Comparison of ENCODE assay signal across 11 cellular contexts in genomic region chr19:17026706-17027427, GRCh38. TPM values are rescaled to one million over a fixed set of nuclear protein-coding genes. Genes with fewer than 3 reads are reported as not detected.
A peak's percentile ranks its signal among the peaks of the same experiment; 100 is the strongest.
DNase-seq lines count a peak whose midpoint lies in the region; ATAC-seq, FAIRE-seq and TF ChIP-seq lines count a peak whose summit lies in the region.
"Had no signal": no experiment of that assay in that cellular context is flagged by ENCODE, and none has a peak within 500 bp of the region (broad histone marks: within the 10 kb centered on the region; RNA-seq: fewer than 3 reads in every experiment).

Gene CPAMD8 (minus strand): TSS chr19:17026810. CDS start chr19:17026642, 168 bp downstream.

- H3K23ac ChIP-seq in H9 (ENCODE audit: insufficient read length, low read depth, low read length) = no peak within 1 kb of the TSS

- no peak within 1 kb of the TSS for H2BK12ac ChIP-seq in H9 (ENCODE audit: insufficient read length, low read depth, low read length)

- H3K9me3 Mint-ChIP-seq in H9 (peaks cover 24 to 25% of the 10 kb centered on the region in 2 experiments), astrocyte (ENCODE audit: unreplicated experiment) (peaks cover 16% of the 10 kb centered on the region)
- H3K9me3 Mint-ChIP-seq in stimulated activated effector memory CD8-positive, alpha-beta T cell treated with anti-CD3 and anti-CD28 coated beads, Interleukin-12 subunit alpha, Interleukin-12 subunit beta, amount 100 ng/mL, for 72 hours = peaks cover 3% of the 10 kb centered on the region
- peaks cover 9% of the 10 kb centered on the region for H3K9me3 Mint-ChIP-seq in activated CD4-positive, alpha-beta T cell treated with anti-CD3 and anti-CD28 coated beads for 36 hours (ENCODE audit: low read depth)

- H3K4ac ChIP-seq in H9 (ENCODE audit: low read depth, low read length) = no peak within 1 kb of the TSS

- H2BK20ac ChIP-seq in H9 (ENCODE audit: low read depth, low read length, poor library complexity, severe bottlenecking) = no peak within 1 kb of the TSS

- no peaks in the 10 kb centered on the region for H3K36me3 ChIP-seq in astrocyte (ENCODE audit: insufficient read depth, low read length)

- H3K79me2 ChIP-seq in H9 (ENCODE audit: insufficient read depth, low read length) (no peaks in the 10 kb centered on the region), astrocyte (ENCODE audit: insufficient read depth, low read length) (no peaks in the 10 kb centered on the region)

- no peak within 1 kb of the TSS for H4K5ac ChIP-seq in H9 (ENCODE audit: insufficient read length, low read depth, low read length)

- peak; percentile 9 for ATAC-seq in stimulated activated effector memory CD8-positive, alpha-beta T cell treated with anti-CD3 and anti-CD28 coated beads, Interleukin-12 subunit alpha, Interleukin-12 subunit beta, amount 100 ng/mL, for 72 hours
- no peak for ATAC-seq in HG03469 (IDR thresholded peaks at IDR 0.05; ENCODE audit: unreplicated experiment)
- ATAC-seq in activated CD4-positive, alpha-beta T cell treated with anti-CD3 and anti-CD28 coated beads for 36 hours = no peak

- H4K8ac ChIP-seq in H9 (replicated peaks; ENCODE audit: insufficient read length, low read depth, low read length) = no peak within 1 kb of the TSS

- H2BK5ac ChIP-seq in H9 (ENCODE audit: insufficient read length, low read length) = no peak within 1 kb of the TSS

- CTCF ChIA-PET in activated CD4-positive, alpha-beta T cell treated with anti-CD3 and anti-CD28 coated beads for 36 hours (lab: Charles Lee) = no interaction called here

- no peak within 1 kb of the TSS for H3K9ac ChIP-seq in H9 (ENCODE audit: extremely low read depth, insufficient read length, low read length)
- H3K9ac ChIP-seq in astrocyte (ENCODE audit: low read length) = no peak within 1 kb of the TSS

- H3K4me3 ChIP-seq in astrocyte (ENCODE audit: insufficient read depth, low read depth, low read length) = no peak within 1 kb of the TSS

- peak within 1 kb of the TSS; percentile 79 to 90 for H3K4me3 Mint-ChIP-seq in H9
- H3K4me3 Mint-ChIP-seq in astrocyte (ENCODE audit: unreplicated experiment) = peak within 1 kb of the TSS; percentile 73
- H3K4me3 Mint-ChIP-seq in stimulated activated effector memory CD8-positive, alpha-beta T cell treated with anti-CD3 and anti-CD28 coated beads, Interleukin-12 subunit alpha, Interleukin-12 subunit beta, amount 100 ng/mL, for 72 hours = peak within 1 kb of the TSS; percentile 33
- no peak within 1 kb of the TSS for H3K4me3 Mint-ChIP-seq in activated CD4-positive, alpha-beta T cell treated with anti-CD3 and anti-CD28 coated beads for 36 hours

- H3K79me1 ChIP-seq in H9 (ENCODE audit: insufficient read depth, low read depth, low read length, poor library complexity, severe bottlenecking) = no peaks in the 10 kb centered on the region

- intact Hi-C loops in head of caudate nucleus (cut with DNase I) = no loop called here
- intact Hi-C loops in activated CD4-positive, alpha-beta T cell treated with anti-CD3 and anti-CD28 coated beads for 36 hours (cut with DNase I, micrococcal nuclease) = no loop called here

- TF ChIP-seq CTCF in H9 (conservative IDR thresholded peaks at IDR 0.05) (no peak), astrocyte (IDR thresholded peaks at IDR 0.05; ENCODE audit: insufficient read depth, low read depth, low read length) (no peak)

- H4K91ac ChIP-seq in H9 (ENCODE audit: insufficient read length, low read depth, low read length) = no peak within 1 kb of the TSS

- FAIRE-seq in astrocyte (lab: Jason Lieb, UNC) = no peak
- FAIRE-seq: endothelial cell of umbilical vein had no signal

- peak within 1 kb of the TSS; percentile 59 for H3K4me2 ChIP-seq in H9 (ENCODE audit: insufficient read depth, insufficient read length, low read length)
- H3K4me2 ChIP-seq in astrocyte (ENCODE audit: low read length) = peak within 1 kb of the TSS; percentile 52

- POLR2A ChIA-PET in activated CD4-positive, alpha-beta T cell treated with anti-CD3 and anti-CD28 coated beads for 36 hours (lab: Charles Lee) = no interaction called here

- H3K14ac ChIP-seq in H9 (ENCODE audit: insufficient read depth, low read length) = peak within 1 kb of the TSS; percentile 14; the same call in 1 of the 2 replicates

- no peak within 1 kb of the TSS for H2BK120ac ChIP-seq in H9 (ENCODE audit: low read depth, low read length, poor library complexity, severe bottlenecking)

- DNase-seq in H9 (peak; percentile 42), astrocyte (ENCODE audit: low read depth) (no peak), iPS-NIHi11 (ENCODE audit: low spot score) (peak; percentile 88), hippocampal formation (lab: John Stamatoyannopoulos, UW) (no peak), head of caudate nucleus (no peak)
- no peak for DNase-seq in stimulated activated effector memory CD8-positive, alpha-beta T cell treated with anti-CD3 and anti-CD28 coated beads, Interleukin-12 subunit alpha, Interleukin-12 subunit beta, amount 100 ng/mL, for 72 hours (ENCODE audit: low spot score in 2 of 2)
- DNase-seq in activated CD4-positive, alpha-beta T cell treated with anti-CD3 and anti-CD28 coated beads for 36 hours = no peak
- DNase-seq: MM.1S had no signal

- no peak within 1 kb of the TSS for H3K56ac ChIP-seq in H9 (ENCODE audit: insufficient read length, low read depth, low read length)

- H3K23me2 ChIP-seq in H9 (ENCODE audit: insufficient read length, low read depth, low read length, poor library complexity, severe bottlenecking) = peaks cover 14% of the 10 kb centered on the region

- no peak within 1 kb of the TSS for H2AK5ac ChIP-seq in H9 (ENCODE audit: insufficient read length, low read length)

- no peaks in the 10 kb centered on the region for H3K4me1 ChIP-seq in H9 (ENCODE audit: insufficient read depth, low read length)
- H3K4me1 ChIP-seq in astrocyte (ENCODE audit: insufficient read depth, low read length) = no peaks in the 10 kb centered on the region

- H3K27me3 Mint-ChIP-seq in H9 (ENCODE audit: low read depth) (peaks cover 47% of the 10 kb centered on the region), astrocyte (ENCODE audit: low read depth, unreplicated experiment) (peaks cover 47% of the 10 kb centered on the region)
- H3K27me3 Mint-ChIP-seq in activated CD4-positive, alpha-beta T cell treated with anti-CD3 and anti-CD28 coated beads for 36 hours = peaks cover 42% of the 10 kb centered on the region

- no peak within 1 kb of the TSS for H3T11ph ChIP-seq in H9 (ENCODE audit: low read length)

- H3K9me3 ChIP-seq in H9 (ENCODE audit: control insufficient read depth, low read depth, low read length) (no peaks in the 10 kb centered on the region), astrocyte (ENCODE audit: insufficient read depth, low read depth, low read length) (peaks cover 6% of the 10 kb centered on the region)

- H3K27me3 ChIP-seq in H9 (ENCODE audit: insufficient read depth, low read length) = peaks cover 2% of the 10 kb centered on the region; the same call in 1 of the 2 replicates
- H3K27me3 ChIP-seq in astrocyte (ENCODE audit: insufficient read depth, low read length) = peaks cover 30% of the 10 kb centered on the region

- H4K20me1 ChIP-seq in H9 (ENCODE audit: control insufficient read depth, insufficient read depth, insufficient read length) = no peaks in the 10 kb centered on the region
- H4K20me1 ChIP-seq in astrocyte (ENCODE audit: insufficient read depth, low read length) = no peaks in the 10 kb centered on the region

- no peak within 1 kb of the TSS for H2BK15ac ChIP-seq in H9 (ENCODE audit: low read depth, low read length)

- H3K36me3 Mint-ChIP-seq in H9 (ENCODE audit: insufficient read depth in 1 of 3, low read depth in 3 of 3) = peaks cover 13 to 29% (median 25%) of the 10 kb centered on the region in 3 experiments
- H3K36me3 Mint-ChIP-seq in astrocyte (ENCODE audit: low read depth, unreplicated experiment) = peaks cover 6% of the 10 kb centered on the region
- H3K36me3 Mint-ChIP-seq in stimulated activated effector memory CD8-positive, alpha-beta T cell treated with anti-CD3 and anti-CD28 coated beads, Interleukin-12 subunit alpha, Interleukin-12 subunit beta, amount 100 ng/mL, for 72 hours = no peaks in the 10 kb centered on the region
- H3K36me3 Mint-ChIP-seq in activated CD4-positive, alpha-beta T cell treated with anti-CD3 and anti-CD28 coated beads for 36 hours (ENCODE audit: low read depth) = peaks cover 6% of the 10 kb centered on the region

- H3K27ac ChIP-seq in H9 (ENCODE audit: insufficient read length, low read depth, low read length) = no peak within 1 kb of the TSS
- no peak within 1 kb of the TSS for H3K27ac ChIP-seq in astrocyte (ENCODE audit: low read depth, low read length)

- H3K4me1 Mint-ChIP-seq in H9 (peaks cover 14 to 17% of the 10 kb centered on the region in 2 experiments), astrocyte (ENCODE audit: low read depth, unreplicated experiment) (peaks cover 4% of the 10 kb centered on the region)
- peaks cover 8% of the 10 kb centered on the region for H3K4me1 Mint-ChIP-seq in stimulated activated effector memory CD8-positive, alpha-beta T cell treated with anti-CD3 and anti-CD28 coated beads, Interleukin-12 subunit alpha, Interleukin-12 subunit beta, amount 100 ng/mL, for 72 hours
- H3K4me1 Mint-ChIP-seq in activated CD4-positive, alpha-beta T cell treated with anti-CD3 and anti-CD28 coated beads for 36 hours = peaks cover 3% of the 10 kb centered on the region

- H3K18ac ChIP-seq in H9 (ENCODE audit: insufficient read length, low read depth, low read length) = no peak within 1 kb of the TSS

- peak within 1 kb of the TSS in 1 of 3 experiments; percentile 1; a peak in 2 of 7 replicates for H3K27ac Mint-ChIP-seq in H9
- no peak within 1 kb of the TSS for H3K27ac Mint-ChIP-seq in astrocyte (ENCODE audit: unreplicated experiment)
- no peak within 1 kb of the TSS for H3K27ac Mint-ChIP-seq in stimulated activated effector memory CD8-positive, alpha-beta T cell treated with anti-CD3 and anti-CD28 coated beads, Interleukin-12 subunit alpha, Interleukin-12 subunit beta, amount 100 ng/mL, for 72 hours
- no peak within 1 kb of the TSS for H3K27ac Mint-ChIP-seq in activated CD4-positive, alpha-beta T cell treated with anti-CD3 and anti-CD28 coated beads for 36 hours

- H2AFZ ChIP-seq in H9 (ENCODE audit: low read length) (no peak within 1 kb of the TSS), astrocyte (ENCODE audit: low read depth, low read length) (no peak within 1 kb of the TSS)

- WGBS in H9 (ENCODE audit: extremely low coverage, insufficient read length, low lambda C conversion rate) = no CpG with 5 or more reads among the region's 65 CpGs

RNA-seq across cellular contexts. Expression of gene CPAMD8, which starts in this region (rescaled TPM):
- total RNA-seq in H9 (2021) (12.0 and 12.6 TPM in 2 replicates), astrocyte (1.4 and 1.9 TPM in 2 replicates)
- under 1 TPM; 0.11 to 0.41 TPM for total RNA-seq in activated CD4-positive, alpha-beta T cell treated with anti-CD3 and anti-CD28 coated beads for 36 hours
- total RNA-seq: myocyte had no signal

Comparison
In these comparisons a context has a peak if more than half of its experiments do, and no peak if none do; other contexts are left out.
1. DNase-seq: peak in H9 (single experiment) and iPS-NIHi11 (single experiment); none in astrocyte (single experiment), stimulated activated effector memory CD8-positive, alpha-beta T cell treated with anti-CD3 and anti-CD28 coated beads, Interleukin-12 subunit alpha, Interleukin-12 subunit beta, amount 100 ng/mL, for 72 hours (0 of 2), hippocampal formation (0 of 2), head of caudate nucleus (0 of 42) and activated CD4-positive, alpha-beta T cell treated with anti-CD3 and anti-CD28 coated beads for 36 hours (single experiment).